Comparison of ENCODE assay signal across 8 cellular contexts in genomic region chr10:73226663-73227062, GRCh38.
"Had no signal": no experiment of that assay in that cellular context is flagged by ENCODE, and none has a peak within 500 bp of the region (broad histone marks: within the 10 kb centered on the region; RNA-seq: fewer than 3 reads in every experiment).

No MANE protein-coding gene starts in this region.

- H2AFZ ChIP-seq: GM23248 had no signal

- ATAC-seq: HCT116 had no signal

- H3K4me1 ChIP-seq: HAP-1 had no signal

- DNase-seq: GM23248, GOT3, H7, HFFc6, IMR-90, KBM-7 had no signal

- H3K27ac ChIP-seq: GM23248 had no signal

- H3K4me3 ChIP-seq: GM23248, HAP-1 had no signal

- H3K9me3 ChIP-seq: HAP-1 had no signal
